Comparison of ENCODE assay signal across 8 cellular contexts in genomic region chr17:59842901-59843652, GRCh38. TPM values are rescaled to one million over a fixed set of nuclear protein-coding genes. Genes with fewer than 3 reads are reported as not detected.
A peak's percentile ranks its signal among the peaks of the same experiment; 100 is the strongest.
DNase-seq lines count a peak whose midpoint lies in the region; ATAC-seq, FAIRE-seq and TF ChIP-seq lines count a peak whose summit lies in the region.

No MANE protein-coding gene starts in this region.

- peak; percentile 61 for ATAC-seq in K562

- H3K9me1 ChIP-seq in K562 (ENCODE audit: control insufficient read depth, insufficient read depth, low read length), result no peaks in the 10 kb centered on the region

- in situ Hi-C loops in K562 (cut with MboI), result no loop called here

- intact Hi-C loops in K562 (cut with micrococcal nuclease), result loop anchor here (1.0 kb wide), 1 partner anchor 90 kb away; no protein-coding TSS in a partner anchor

- H3K27ac ChIP-seq in CD8-positive, alpha-beta memory T cell (ENCODE audit: low read depth, low read length), result peak overlapping the region; percentile 55
- H3K27ac ChIP-seq in SJSA1 (peak overlapping the region; percentile 63), K562 (ENCODE audit: extremely low read depth, low read depth, low read length) (peak overlapping the region; percentile 99), mesodermal cell (ENCODE audit: low read depth, low read length, severe bottlenecking) (peak overlapping the region; percentile 100), stomach smooth muscle (ENCODE audit: low read length) (peak overlapping the region; percentile 31)

- no peaks in the 10 kb centered on the region for H3K36me3 ChIP-seq in CD8-positive, alpha-beta memory T cell (ENCODE audit: insufficient read depth, low read length)
- H3K36me3 ChIP-seq in SJSA1 (peaks cover 57% of the 10 kb centered on the region), K562 (ENCODE audit: control insufficient read depth, insufficient read depth, low read length) (peaks cover 41% of the 10 kb centered on the region), mesodermal cell (ENCODE audit: control insufficient read depth, insufficient read depth, low read length) (peaks cover 32% of the 10 kb centered on the region), stomach smooth muscle (ENCODE audit: control insufficient read depth in 2 of 2, insufficient read depth in 2 of 2, low read length in 2 of 2) (peaks cover 6 to 28% of the 10 kb centered on the region in 2 donors)

- no peak for FAIRE-seq in K562 (lab: Jason Lieb, UNC)

- peaks cover 0 to 32% (median 2%) of the 10 kb centered on the region in 3 donors for H3K36me3 Mint-ChIP-seq in CD8-positive, alpha-beta memory T cell

- POLR2A ChIA-PET in CD8-positive, alpha-beta memory T cell (lab: Charles Lee), result interaction anchor here (0.6 to 1.0 kb wide), 3 partner anchors 50 to 442 kb away, joined by 3 to 4 read pairs (median 3); partner anchors contain the start of gene RNFT1
- POLR2A ChIA-PET in K562 (lab: Yijun Ruan, JAX), result interaction anchor here (0.7 to 8.2 kb wide), 4 partner anchors 10 to 97 kb away, joined by 3 to 87 read pairs (median 4); no protein-coding TSS in a partner anchor

- CTCF ChIA-PET in CD8-positive, alpha-beta memory T cell (lab: Charles Lee), result interaction anchor here (1.1 to 7.7 kb wide), 3 partner anchors 10 to 89 kb away, joined by 3 to 64 read pairs (median 3); no protein-coding TSS in a partner anchor
- CTCF ChIA-PET in K562 (lab: Yijun Ruan, JAX; ENCODE audit: low intra/inter-chr PET ratio), result interaction anchor here (0.6 kb wide), 1 partner anchor 41 kb away, joined by 4 read pairs; no protein-coding TSS in a partner anchor

- no peaks in the 10 kb centered on the region for H3K9me3 Mint-ChIP-seq in CD8-positive, alpha-beta memory T cell

- H2AFZ ChIP-seq in K562 (ENCODE audit: low read depth, low read length), result no peak overlapping the region

- peaks cover 10% of the 10 kb centered on the region; the same call in 1 of the 2 replicates for H4K20me1 ChIP-seq in K562 (replicated peaks; ENCODE audit: control insufficient read depth, insufficient read depth, low read length)

- BruUV-seq in K562 (replicated peaks; lab: Mats Ljungman, UMichigan), result no TSS peak

- TF ChIP-seq RAD21 in K562 (CRISPR knock-in tag; conservative IDR thresholded peaks at IDR 0.05 in 1 of 2, IDR thresholded peaks at IDR 0.05 in 1 of 2), result peak in 1 of 2 experiments; percentile 18; a peak in 2 of 4 replicates

- peak; percentile 89 for TF ChIP-seq POLR2A in K562 (conservative IDR thresholded peaks at IDR 0.05)

- DNase-seq in CD8-positive, alpha-beta memory T cell, result peak in 3 of 5 donors; percentile 21 to 51 (median 23)
- DNase-seq in GOT3 (lab: John Stamatoyannopoulos, UW) (peak; percentile 44), SJSA1 (ENCODE audit: low read depth in 1 of 2, low spot score in 2 of 2) (peak; percentile 73 to 93), K562 (ENCODE audit: extremely low read depth in 1 of 4, low spot score in 3 of 4) (peak in 3 of 4 experiments; percentile 25 to 61 (median 33)), epidermal melanocyte (ENCODE audit: insufficient read length, low spot score) (no peak)
- no peak for DNase-seq in effector CD8-positive, alpha-beta T cell (lab: John Stamatoyannopoulos, UW)

- no peaks in the 10 kb centered on the region for H3K27me3 Mint-ChIP-seq in CD8-positive, alpha-beta memory T cell

- H3K4me2 ChIP-seq in K562 (ENCODE audit: insufficient read depth, low read length), result peak overlapping the region; percentile 40

- peak overlapping the region; percentile 67 to 100 (median 96) for H3K27ac Mint-ChIP-seq in CD8-positive, alpha-beta memory T cell

- H3K4me3 ChIP-seq in CD8-positive, alpha-beta memory T cell (ENCODE audit: low read length), result peak overlapping the region; percentile 7
- H3K4me3 ChIP-seq in SJSA1 (peak overlapping the region; percentile 1), K562 (no peak overlapping the region), mesodermal cell (ENCODE audit: extremely low read depth, insufficient read depth, low read length, poor library complexity, severe bottlenecking) (peak overlapping the region; percentile 70), stomach smooth muscle (ENCODE audit: low read length in 2 of 2) (no peak overlapping the region)

- WGBS in K562 (ENCODE audit: insufficient coverage, low coverage, missing lambda C conversion rate), result 23% methylated on average over 13 of the region's 13 CpGs
- 89 to 99% methylated on average over 8 to 11 of the region's 13 CpGs for WGBS in mesodermal cell (ENCODE audit: insufficient coverage in 2 of 2), 2 experiments

- no peak for TF ChIP-seq CTCF in K562 (IDR thresholded peaks at IDR 0.05 in 2 of 3, conservative IDR thresholded peaks at IDR 0.05 in 1 of 3; ENCODE audit: insufficient read depth in 2 of 3, low read depth in 1 of 3, low read length in 3 of 3)

- H3K4me1 Mint-ChIP-seq in CD8-positive, alpha-beta memory T cell, result peaks cover 64 to 80% (median 76%) of the 10 kb centered on the region in 3 donors

- H3K4me1 ChIP-seq in CD8-positive, alpha-beta memory T cell (ENCODE audit: insufficient read depth, low read length), result peaks cover 36% of the 10 kb centered on the region
- H3K4me1 ChIP-seq in SJSA1 (replicated peaks), result peaks cover 53% of the 10 kb centered on the region
- peaks cover 12 to 42% of the 10 kb centered on the region in 2 experiments for H3K4me1 ChIP-seq in K562 (replicated peaks in 1 of 2; ENCODE audit: control insufficient read depth in 2 of 2, insufficient read depth in 2 of 2, low read length in 2 of 2)
- H3K4me1 ChIP-seq in mesodermal cell (ENCODE audit: control insufficient read depth, insufficient read depth, low read length, poor library complexity, severe bottlenecking), result peaks cover 9% of the 10 kb centered on the region
- peaks cover 21% of the 10 kb centered on the region for H3K4me1 ChIP-seq in stomach smooth muscle (ENCODE audit: control insufficient read depth, insufficient read depth, low read length)

- H3K9me3 ChIP-seq in CD8-positive, alpha-beta memory T cell (ENCODE audit: low read length), result no peaks in the 10 kb centered on the region
- peaks cover 10% of the 10 kb centered on the region; the same call in 1 of the 2 replicates for H3K9me3 ChIP-seq in SJSA1 (replicated peaks)
- H3K9me3 ChIP-seq in K562 (replicated peaks; ENCODE audit: control insufficient read depth, insufficient read depth, low read depth, low read length), result no peaks in the 10 kb centered on the region
- no peaks in the 10 kb centered on the region for H3K9me3 ChIP-seq in mesodermal cell (ENCODE audit: control insufficient read depth, low read length)
- no peaks in the 10 kb centered on the region for H3K9me3 ChIP-seq in stomach smooth muscle (ENCODE audit: control insufficient read depth in 2 of 2, low read length in 2 of 2)

- TF ChIP-seq EP300 in K562 (IDR thresholded peaks at IDR 0.05; ENCODE audit: low read length), result no peak

- peaks cover 53% of the 10 kb centered on the region for H3K79me2 ChIP-seq in K562 (ENCODE audit: control insufficient read depth, insufficient read depth, low read length)

- H3K9ac ChIP-seq in K562 (ENCODE audit: insufficient read depth in 1 of 2, low read depth in 2 of 2, low read length in 2 of 2) (peak overlapping the region in 1 of 2 experiments; percentile 27; a peak in 2 of 4 replicates), stomach smooth muscle (ENCODE audit: low read length in 2 of 2) (no peak overlapping the region)

- peak overlapping the region; percentile 92 to 99 (median 94) for H3K4me3 Mint-ChIP-seq in CD8-positive, alpha-beta memory T cell

- H3K27me3 ChIP-seq in CD8-positive, alpha-beta memory T cell (ENCODE audit: insufficient read depth, low read length, poor library complexity, severe bottlenecking), result no peaks in the 10 kb centered on the region
- H3K27me3 ChIP-seq in SJSA1 (replicated peaks), result peaks cover 18% of the 10 kb centered on the region
- H3K27me3 ChIP-seq in K562 (ENCODE audit: control insufficient read depth in 2 of 2, insufficient read depth in 2 of 2, low read length in 2 of 2), result no peaks in the 10 kb centered on the region
- no peaks in the 10 kb centered on the region for H3K27me3 ChIP-seq in stomach smooth muscle (ENCODE audit: control insufficient read depth in 1 of 2, insufficient read depth in 2 of 2, low read length in 2 of 2)

RNA-seq across cellular contexts. Expression of gene TUBD1, which starts 49.7 kb away (rescaled TPM):
- 10 to 100 TPM in 1 of 2 experiments, 1 to 10 TPM in 1; 9.5 to 11.9 TPM for total RNA-seq in CD8-positive, alpha-beta memory T cell
- 17.3 TPM for polyA plus RNA-seq in CD8-positive, alpha-beta memory T cell
- total RNA-seq in SJSA1 (2014; rRNA removed; shearing (Covaris generic)), result 7.4 and 12.7 TPM in 2 replicates
- 62.4 and 83.7 TPM in 2 replicates for total RNA-seq in K562 (2011; cell fraction: chromatin; rRNA removed; ENCODE audit: low replicate concordance)
- 24.5 and 26.2 TPM in 2 replicates for total RNA-seq in K562 (2011; cell fraction: nucleolus; rRNA removed)
- total RNA-seq in K562 (2011; cell fraction: nucleoplasm; rRNA removed), result 38.4 and 38.8 TPM in 2 replicates
- total RNA-seq in K562 (2014; rRNA removed) (11.3 and 13.4 TPM in 2 replicates), K562 (2014; rRNA removed; fragmentation: Illumina TruSeq; extraction: Trizol) (18.0 and 23.0 TPM in 2 replicates), K562 (2015; rRNA removed; fragmentation: Illumina TruSeq; extraction: Trizol) (16.6 and 17.9 TPM in 2 replicates), K562 (2021) (13.8 TPM in 2 replicates)
- polyA plus RNA-seq in K562 (2011; rRNA removed) (26.7 and 35.3 TPM in 2 replicates), K562 (2014; fragmentation: Illumina TruSeq; extraction: Trizol) (18.7 and 20.7 TPM in 2 replicates), K562 (2014; fragmentation: Nextera tagmentation; extraction: Ambion mirVana) (10 to 100 TPM; 10.8 to 15.7 TPM), K562 (2014; rRNA removed) (19.5 and 19.6 TPM in 2 replicates)
- polyA plus RNA-seq in K562 (2011; cell fraction: cytosol; rRNA removed), result 10.1 and 19.4 TPM in 2 replicates
- 6.5 and 7.7 TPM in 2 replicates for polyA plus RNA-seq in K562 (2011; cell fraction: nucleus; rRNA removed)
- polyA plus RNA-seq in K562 (2012), result 11.2 and 18.4 TPM in 2 replicates
- polyA minus RNA-seq in K562 (2011; rRNA and poly(A)+ RNA removed), result 50.5 and 53.5 TPM in 2 replicates
- polyA minus RNA-seq in K562 (2011; cell fraction: cytosol; rRNA and poly(A)+ RNA removed), result 10.6 and 18.5 TPM in 2 replicates
- 8.2 and 19.2 TPM in 2 replicates for polyA minus RNA-seq in K562 (2011; cell fraction: nucleus; rRNA and poly(A)+ RNA removed)
- polyA plus RNA-seq in mesodermal cell (2013, experiment 1 of 2), result 16.8 TPM
- polyA plus RNA-seq in mesodermal cell (2013, experiment 2 of 2), result 16.3 TPM

RNA-seq across cellular contexts. Expression of gene RPS6KB1, which starts 49.8 kb away (rescaled TPM):
- 10 to 100 TPM; 44.5 to 52.3 TPM for total RNA-seq in CD8-positive, alpha-beta memory T cell
- 24.4 TPM for polyA plus RNA-seq in CD8-positive, alpha-beta memory T cell
- total RNA-seq in SJSA1 (2014; rRNA removed; shearing (Covaris generic)), result 26.9 and 32.3 TPM in 2 replicates
- 72.9 and 169 TPM in 2 replicates for total RNA-seq in K562 (2011; cell fraction: chromatin; rRNA removed; ENCODE audit: low replicate concordance)
- total RNA-seq in K562 (2011; cell fraction: nucleolus; rRNA removed), result 37.4 and 47.0 TPM in 2 replicates
- total RNA-seq in K562 (2011; cell fraction: nucleoplasm; rRNA removed), result 91.2 and 172 TPM in 2 replicates
- total RNA-seq in K562 (2014; rRNA removed) (36.3 and 60.7 TPM in 2 replicates), K562 (2014; rRNA removed; fragmentation: Illumina TruSeq; extraction: Trizol) (38.5 and 43.6 TPM in 2 replicates), K562 (2015; rRNA removed; fragmentation: Illumina TruSeq; extraction: Trizol) (32.7 and 33.2 TPM in 2 replicates), K562 (2021) (35.9 and 37.9 TPM in 2 replicates)
- polyA plus RNA-seq in K562 (2011; rRNA removed) (28.2 and 35.1 TPM in 2 replicates), K562 (2014; fragmentation: Illumina TruSeq; extraction: Trizol) (29.6 and 35.4 TPM in 2 replicates), K562 (2014; fragmentation: Nextera tagmentation; extraction: Ambion mirVana) (1 to 10 TPM; 8.8 to 9.2 TPM), K562 (2014; rRNA removed) (29.2 and 45.8 TPM in 2 replicates)
- 7.6 and 8.9 TPM in 2 replicates for polyA plus RNA-seq in K562 (2011; cell fraction: cytosol; rRNA removed)
- polyA plus RNA-seq in K562 (2011; cell fraction: nucleus; rRNA removed), result 26.5 and 40.9 TPM in 2 replicates
- 16.6 and 20.3 TPM in 2 replicates for polyA plus RNA-seq in K562 (2012)
- polyA minus RNA-seq in K562 (2011; rRNA and poly(A)+ RNA removed), result 40.3 and 48.2 TPM in 2 replicates
- 14.9 and 22.2 TPM in 2 replicates for polyA minus RNA-seq in K562 (2011; cell fraction: cytosol; rRNA and poly(A)+ RNA removed)
- polyA minus RNA-seq in K562 (2011; cell fraction: nucleus; rRNA and poly(A)+ RNA removed), result 27.1 and 40.0 TPM in 2 replicates
- polyA plus RNA-seq in mesodermal cell (2013, experiment 1 of 2), result 16.2 TPM
- polyA plus RNA-seq in mesodermal cell (2013, experiment 2 of 2), result 17.1 TPM

Comparison
In these comparisons a context has a peak if more than half of its experiments do, and no peak if none do; other contexts are left out.
1. DNase-seq: peak in CD8-positive, alpha-beta memory T cell (3 of 5), GOT3 (single experiment), SJSA1 (2 of 2) and K562 (3 of 4); none in epidermal melanocyte (single experiment) and effector CD8-positive, alpha-beta T cell (single experiment).
2. H3K27ac ChIP-seq: peak in every context shown above with its lines; median percentile 100 in mesodermal cell; 99 in K562; 63 in SJSA1; 55 in CD8-positive, alpha-beta memory T cell; 31 in stomach smooth muscle.
3. H3K4me3 ChIP-seq: peak in CD8-positive, alpha-beta memory T cell (single experiment), SJSA1 (single experiment) and mesodermal cell (single experiment); none in K562 (single experiment) and stomach smooth muscle (0 of 2).